In genomic region chr15:22839046-22839705, GRCh38 we compare ENCODE assay signal across 8 cellular contexts. TPM values are rescaled to one million over a fixed set of nuclear protein-coding genes. Genes with fewer than 3 reads are reported as not detected.
DNase-seq lines count a peak whose midpoint lies in the region; TF ChIP-seq lines count a peak whose summit lies in the region.

No MANE protein-coding gene starts in this region.

- H3K4me2 ChIP-seq in GM23248 (ENCODE audit: unreplicated experiment) (peak overlapping the region; percentile 100), osteoblast (ENCODE audit: insufficient read depth, low read length) (peak overlapping the region; percentile 87)

- no peaks in the 10 kb centered on the region for H3K9me3 ChIP-seq in BE2C
- H3K9me3 ChIP-seq in GM23248 (ENCODE audit: low read depth), result no peaks in the 10 kb centered on the region
- no peaks in the 10 kb centered on the region for H3K9me3 ChIP-seq in osteoblast (ENCODE audit: low read depth, low read length)

- TF ChIP-seq CTCF in BE2C (IDR thresholded peaks at IDR 0.05; ENCODE audit: low read depth, low read length) (no peak), osteoblast (IDR thresholded peaks at IDR 0.05; ENCODE audit: extremely low read depth, low read depth, low read length) (no peak)

- peak overlapping the region; percentile 89 for H3K9ac ChIP-seq in GM23248

- H3K36me3 ChIP-seq in BE2C, result peaks cover 17% of the 10 kb centered on the region
- no peaks in the 10 kb centered on the region for H3K36me3 ChIP-seq in GM23248 (ENCODE audit: low read depth)
- H3K36me3 ChIP-seq in osteoblast (ENCODE audit: insufficient read depth, low read length), result peaks cover 5% of the 10 kb centered on the region

- H3K27me3 ChIP-seq in BE2C, result no peaks in the 10 kb centered on the region
- H3K27me3 ChIP-seq in GM23248 (replicated peaks; ENCODE audit: insufficient read depth), result no peaks in the 10 kb centered on the region
- H3K27me3 ChIP-seq in osteoblast (ENCODE audit: insufficient read depth, low read length), result no peaks in the 10 kb centered on the region

- H3K79me2 ChIP-seq in GM23248 (ENCODE audit: insufficient read depth), result peaks cover 52% of the 10 kb centered on the region
- H3K79me2 ChIP-seq in osteoblast (ENCODE audit: insufficient read depth, low read length), result peaks cover 53% of the 10 kb centered on the region

- peaks cover 10% of the 10 kb centered on the region; the same call in 1 of the 2 replicates for H3F3A ChIP-seq in GM23248 (ENCODE audit: insufficient read depth)

- H3K4me3 ChIP-seq in BE2C (ENCODE audit: low read depth, low read length) (peak overlapping the region; percentile 98), GM23248 (peak overlapping the region; percentile 82), osteoblast (ENCODE audit: insufficient read depth, low read length) (peak overlapping the region; percentile 97)

- no peaks in the 10 kb centered on the region for H3K9me2 ChIP-seq in GM23248 (ENCODE audit: insufficient read depth)

- in situ Hi-C loops in GM23248 (cut with MboI), result no loop called here

- no peak for DNase-seq in BE2C
- peak; percentile 48 for DNase-seq in GM23248
- DNase-seq in SW480 (ENCODE audit: low spot score), result peak; percentile 3
- peak; percentile 4 for DNase-seq in fibroblast of gingiva (ENCODE audit: low read depth)
- DNase-seq in osteoblast (ENCODE audit: insufficient read length, low spot score, missing footprints), result peak; percentile 81
- no peak for DNase-seq in SW 1271 (lab: John Stamatoyannopoulos, UW)
- DNase-seq in NCI-H524 treated with DMSO at 0.1 percent for 48 hours (lab: John Stamatoyannopoulos, UW), result no peak
- no peak for DNase-seq in ecto neural progenitor cell (ENCODE audit: low spot score)

- H3K27ac ChIP-seq in GM23248, result peak overlapping the region; percentile 86
- H3K27ac ChIP-seq in osteoblast (ENCODE audit: low read depth, low read length), result peak overlapping the region; percentile 91

- H3K4me1 ChIP-seq in BE2C (no peaks in the 10 kb centered on the region), GM23248 (ENCODE audit: insufficient read depth) (peaks cover 9% of the 10 kb centered on the region), osteoblast (ENCODE audit: insufficient read depth, low read length) (no peaks in the 10 kb centered on the region)

- H4K20me1 ChIP-seq in GM23248 (ENCODE audit: insufficient read depth) (no peaks in the 10 kb centered on the region), osteoblast (ENCODE audit: insufficient read depth, low read length) (peaks cover 7% of the 10 kb centered on the region)

- H2AFZ ChIP-seq in GM23248 (peak overlapping the region; percentile 76), osteoblast (ENCODE audit: low read length) (peak overlapping the region; percentile 84)

- WGBS in GM23248 (ENCODE audit: low coverage in 1 of 2, low lambda C conversion rate in 2 of 2, missing lambda C conversion rate in 2 of 2), 2 experiments, result 1 to 2% methylated on average over 16 of the region's 16 CpGs

RNA-seq across cellular contexts. Expression of gene NIPA2, which starts 0.7 kb away (rescaled TPM):
- polyA plus RNA-seq in BE2C (2012; ENCODE audit: insufficient read depth, insufficient read length, low read depth), result 127 TPM
- total RNA-seq in GM23248 (2014; rRNA removed; shearing (Covaris generic)), result 100 and 110 TPM in 2 replicates
- polyA plus RNA-seq in GM23248 (2016; fragmentation: Nextera tagmentation; extraction: Ambion mirVana), result 74.9 and 75.8 TPM in 2 replicates
- 49.8 and 50.3 TPM in 2 replicates for total RNA-seq in osteoblast

RNA-seq across cellular contexts. Expression of gene NIPA1, which starts 52.7 kb away (rescaled TPM):
- polyA plus RNA-seq in BE2C (2012; ENCODE audit: insufficient read depth, insufficient read length, low read depth), result 32.6 TPM
- 7.1 and 11.4 TPM in 2 replicates for total RNA-seq in GM23248 (2014; rRNA removed; shearing (Covaris generic))
- polyA plus RNA-seq in GM23248 (2016; fragmentation: Nextera tagmentation; extraction: Ambion mirVana), result 4.9 and 5.0 TPM in 2 replicates
- total RNA-seq in osteoblast, result 6.2 and 9.4 TPM in 2 replicates

Comparison
In these comparisons a context has a peak if more than half of its experiments do, and no peak if none do; other contexts are left out.
1. DNase-seq: peak in GM23248 (single experiment), SW480 (single experiment), fibroblast of gingiva (single experiment) and osteoblast (single experiment); none in BE2C (single experiment), SW 1271 (0 of 2), NCI-H524 treated with DMSO at 0.1 percent for 48 hours (single experiment) and ecto neural progenitor cell (single experiment).
2. Peak in every context shown above with its lines, with median percentiles within 50 percentile points of each other: H3K4me3 ChIP-seq.